In genomic region chr9:91162311-91162710, GRCh38 we compare ENCODE assay signal across 7 cellular contexts.
DNase-seq lines count a peak whose midpoint lies in the region; ATAC-seq, FAIRE-seq and TF ChIP-seq lines count a peak whose summit lies in the region.

No MANE protein-coding gene starts in this region.

- DNase-seq in GM23338 (ENCODE audit: low spot score), result no peak
- DNase-seq in RCC 7860 (ENCODE audit: low spot score), result peak; percentile 83
- DNase-seq in endodermal cell, result peak; percentile 35
- no peak for DNase-seq in stimulated activated naive B cell treated with anti-CD40 and anti-IgM and Interleukin-4, amounts not matched to agents 10 μg/mL and 1 μg/mL and 100 μg/mL, for 72 hours
- DNase-seq in superior temporal gyrus (ENCODE audit: extremely low spot score), result no peak
- DNase-seq in D721Med (ENCODE audit: insufficient read length, low spot score), result no peak

- H3K36me3 Mint-ChIP-seq in GM23338 (ENCODE audit: low read depth) (no peaks in the 10 kb centered on the region), endodermal cell (ENCODE audit: low read depth) (no peaks in the 10 kb centered on the region)
- H3K36me3 Mint-ChIP-seq in stimulated activated naive B cell treated with anti-CD40 and anti-IgM and Interleukin-4, amounts not matched to agents 10 μg/mL and 1 μg/mL and 100 μg/mL, for 72 hours, result peaks cover 2 to 11% of the 10 kb centered on the region in 2 donors

- H3K4me2 ChIP-seq in GM23338, result no peak overlapping the region

- H3K27ac ChIP-seq in GM23338 (ENCODE audit: low read depth) (no peak overlapping the region), endodermal cell (ENCODE audit: low read depth, low read length) (peak overlapping the region; percentile 38)

- no peaks in the 10 kb centered on the region for H3K9me3 ChIP-seq in endodermal cell (ENCODE audit: control insufficient read depth, low read length)

- H4K20me1 ChIP-seq in GM23338 (replicated peaks; ENCODE audit: insufficient read depth), result no peaks in the 10 kb centered on the region

- H3K4me3 Mint-ChIP-seq in GM23338 (no peak overlapping the region; the same call in 2 of the 3 replicates), endodermal cell (no peak overlapping the region)
- H3K4me3 Mint-ChIP-seq in stimulated activated naive B cell treated with anti-CD40 and anti-IgM and Interleukin-4, amounts not matched to agents 10 μg/mL and 1 μg/mL and 100 μg/mL, for 72 hours, result peak overlapping the region; percentile 66 to 75

- H3K4me1 ChIP-seq in GM23338 (ENCODE audit: insufficient read depth) (peaks cover 7% of the 10 kb centered on the region; the same call in 1 of the 2 replicates), endodermal cell (ENCODE audit: control insufficient read depth, insufficient read depth, low read length) (no peaks in the 10 kb centered on the region)

- 0 out of 2 replicates have a peak overlapping the region, but pooled peaks have one; percentile 9 for H3K27ac Mint-ChIP-seq in GM23338
- no peak overlapping the region for H3K27ac Mint-ChIP-seq in endodermal cell
- H3K27ac Mint-ChIP-seq in stimulated activated naive B cell treated with anti-CD40 and anti-IgM and Interleukin-4, amounts not matched to agents 10 μg/mL and 1 μg/mL and 100 μg/mL, for 72 hours, result peak overlapping the region; percentile 96

- H3K9ac ChIP-seq in endodermal cell (ENCODE audit: extremely low read depth, low read length, poor library complexity, severe bottlenecking), result no peak overlapping the region

- FAIRE-seq in RCC 7860 (lab: Jason Lieb, UNC) (peak; percentile 98), D721Med (lab: Jason Lieb, UNC) (no peak)

- H2AFZ ChIP-seq in GM23338, result no peak overlapping the region

- WGBS in endodermal cell (ENCODE audit: insufficient coverage in 1 of 2, insufficient read length in 1 of 2), 2 experiments, result 86 to 95% methylated on average over 5 of the region's 5 CpGs

- H3K9me2 ChIP-seq in GM23338 (ENCODE audit: insufficient read depth), result no peaks in the 10 kb centered on the region

- ATAC-seq in GM23338 (no peak), GM21381 (IDR thresholded peaks at IDR 0.05; ENCODE audit: unreplicated experiment) (no peak)
- peak; percentile 14 to 19 for ATAC-seq in stimulated activated naive B cell treated with anti-CD40 and anti-IgM and Interleukin-4, amounts not matched to agents 10 μg/mL and 1 μg/mL and 100 μg/mL, for 72 hours (replicated peaks)

- H3K9me3 Mint-ChIP-seq in GM23338, result no peaks in the 10 kb centered on the region
- no peaks in the 10 kb centered on the region for H3K9me3 Mint-ChIP-seq in endodermal cell
- no peaks in the 10 kb centered on the region for H3K9me3 Mint-ChIP-seq in stimulated activated naive B cell treated with anti-CD40 and anti-IgM and Interleukin-4, amounts not matched to agents 10 μg/mL and 1 μg/mL and 100 μg/mL, for 72 hours

- H3K36me3 ChIP-seq in GM23338 (ENCODE audit: insufficient read depth), result no peaks in the 10 kb centered on the region
- H3K36me3 ChIP-seq in endodermal cell (ENCODE audit: control insufficient read depth, insufficient read depth, low read length), result no peaks in the 10 kb centered on the region

- H3K4me3 ChIP-seq in GM23338, result no peak overlapping the region
- no peak overlapping the region for H3K4me3 ChIP-seq in endodermal cell (ENCODE audit: low read length)

- H3K27me3 Mint-ChIP-seq in GM23338 (ENCODE audit: insufficient read depth, low read depth, poor library complexity) (peaks cover 7% of the 10 kb centered on the region), endodermal cell (ENCODE audit: insufficient read depth) (no peaks in the 10 kb centered on the region)
- H3K27me3 Mint-ChIP-seq in stimulated activated naive B cell treated with anti-CD40 and anti-IgM and Interleukin-4, amounts not matched to agents 10 μg/mL and 1 μg/mL and 100 μg/mL, for 72 hours, result no peaks in the 10 kb centered on the region

- no peaks in the 10 kb centered on the region for H3K27me3 ChIP-seq in GM23338 (ENCODE audit: insufficient read depth)
- no peaks in the 10 kb centered on the region for H3K27me3 ChIP-seq in endodermal cell (ENCODE audit: control insufficient read depth, insufficient read depth, low read length, poor library complexity, severe bottlenecking)

- no peaks in the 10 kb centered on the region for H3K79me2 ChIP-seq in GM23338 (replicated peaks; ENCODE audit: insufficient read depth)

- no peaks in the 10 kb centered on the region for H3F3A ChIP-seq in GM23338 (replicated peaks; ENCODE audit: low read depth)

- H3K4me1 Mint-ChIP-seq in GM23338 (peaks cover 30% of the 10 kb centered on the region), endodermal cell (peaks cover 6% of the 10 kb centered on the region)
- H3K4me1 Mint-ChIP-seq in stimulated activated naive B cell treated with anti-CD40 and anti-IgM and Interleukin-4, amounts not matched to agents 10 μg/mL and 1 μg/mL and 100 μg/mL, for 72 hours, result peaks cover 36 to 68% of the 10 kb centered on the region in 2 donors

- TF ChIP-seq CTCF in GM23338 (conservative IDR thresholded peaks at IDR 0.05; ENCODE audit: low read depth in 2 of 2) (no peak), endodermal cell (conservative IDR thresholded peaks at IDR 0.05) (no peak), D721Med (IDR thresholded peaks at IDR 0.05; ENCODE audit: insufficient read depth, missing control alignments) (no peak)

TF ChIP-seq in GM23338, 12 proteins besides CTCF, POLR2A, EP300 and RAD21:
- TF ChIP-seq ZNF114 (CRISPR knock-in tag; IDR thresholded peaks at IDR 0.05) (no peak), NANOG (IDR thresholded peaks at IDR 0.05; ENCODE audit: borderline replicate concordance) (no peak), ZNF331 (CRISPR knock-in tag; IDR thresholded peaks at IDR 0.05; ENCODE audit: low read depth) (no peak), EZH2phosphoT487 (IDR thresholded peaks at IDR 0.05; ENCODE audit: unreplicated experiment) (no peak), JUNB (IDR thresholded peaks at IDR 0.05; ENCODE audit: unreplicated experiment) (no peak), POLR2AphosphoS5 (IDR thresholded peaks at IDR 0.05; ENCODE audit: low read depth) (no peak)

Comparison
In these comparisons a context has a peak if more than half of its experiments do, and no peak if none do; other contexts are left out.
1. ATAC-seq: peak in stimulated activated naive B cell treated with anti-CD40 and anti-IgM and Interleukin-4, amounts not matched to agents 10 μg/mL and 1 μg/mL and 100 μg/mL, for 72 hours (2 of 2); none in GM23338 (single experiment) and GM21381 (single experiment).
2. DNase-seq: peak in RCC 7860 (single experiment) and endodermal cell (single experiment); none in GM23338 (single experiment), stimulated activated naive B cell treated with anti-CD40 and anti-IgM and Interleukin-4, amounts not matched to agents 10 μg/mL and 1 μg/mL and 100 μg/mL, for 72 hours (single experiment), superior temporal gyrus (single experiment) and D721Med (single experiment).
3. H3K4me3 Mint-ChIP-seq: peak in stimulated activated naive B cell treated with anti-CD40 and anti-IgM and Interleukin-4, amounts not matched to agents 10 μg/mL and 1 μg/mL and 100 μg/mL, for 72 hours (2 of 2); none in GM23338 (single experiment) and endodermal cell (single experiment).